In the genomic region with DNA sequence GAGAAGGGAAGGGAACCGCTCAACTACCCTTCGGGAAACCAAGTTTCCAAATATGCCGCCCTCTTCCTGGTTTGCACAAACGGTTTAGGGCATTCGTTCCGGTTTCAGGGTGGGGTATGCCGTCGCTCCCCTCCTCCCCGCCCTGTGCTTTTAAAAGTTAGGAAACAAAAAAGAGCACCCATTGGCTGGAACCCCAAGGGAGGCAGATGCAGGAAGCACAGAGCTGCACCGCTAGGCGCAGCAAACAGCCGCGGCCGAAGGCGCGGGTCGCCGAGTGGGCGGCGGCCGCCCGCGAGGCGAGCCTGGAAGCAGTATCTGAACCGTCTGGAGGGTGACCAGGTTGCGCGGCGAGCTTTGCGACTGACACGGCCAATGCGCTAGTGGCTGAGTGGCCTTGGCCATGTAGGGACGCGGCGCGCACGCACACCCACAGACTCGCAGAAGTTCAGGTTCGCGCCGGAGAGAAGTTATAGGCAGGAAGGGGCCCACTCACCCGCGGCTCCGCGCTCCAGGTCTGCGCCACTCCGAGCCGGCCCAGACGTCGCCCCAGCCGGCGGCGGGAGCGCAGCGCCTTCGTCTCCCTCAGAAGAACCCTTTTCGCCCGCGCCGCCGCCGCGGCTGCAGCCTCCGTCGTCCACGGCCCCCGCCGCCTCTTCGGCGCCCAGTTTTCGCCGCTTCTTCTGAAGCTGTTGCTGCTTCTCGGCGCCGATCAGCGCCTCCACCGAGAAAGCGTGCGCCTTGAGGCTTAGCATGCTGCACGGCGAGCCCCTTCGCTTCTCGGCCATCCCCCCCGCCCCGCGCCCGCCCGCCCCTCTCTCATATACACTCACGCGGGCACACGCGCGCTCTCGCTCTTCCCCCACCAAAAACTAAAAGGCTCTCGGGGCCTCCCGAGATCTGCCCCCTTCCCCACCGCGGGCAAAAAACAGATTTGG, we compare ENCODE assay signal across 8 cellular contexts. TPM values are rescaled to one million over a fixed set of nuclear protein-coding genes. Genes with fewer than 3 reads are reported as not detected.
DNase-seq lines count a peak whose midpoint lies in the region; TF ChIP-seq lines count a peak whose summit lies in the region.

No MANE protein-coding gene starts in this region.

- H3K27ac Mint-ChIP-seq in mesothelial cell of epicardium: peak overlapping the region; percentile 94

- DNase-seq in COLO668 (lab: John Stamatoyannopoulos, UW; ENCODE audit: unreplicated experiment): peak; percentile 30
- DNase-seq in NCI-H2227 treated with DMSO at 0.1 percent for 48 hours (lab: John Stamatoyannopoulos, UW): peak; percentile 25
- peak; percentile 71 to 85 for DNase-seq in dermis microvascular lymphatic vessel endothelial cell (ENCODE audit: low read depth in 2 of 2)
- peak; percentile 26 to 61 for DNase-seq in mesothelial cell of epicardium (ENCODE audit: low spot score in 2 of 2, unreplicated experiment in 2 of 2)
- no peak for DNase-seq in effector CD4-positive, alpha-beta T cell
- DNase-seq in stimulated activated CD4-positive, alpha-beta T cell treated with anti-CD3 and anti-CD28 coated beads, Interleukin-2, amount 100 ng/mL, for 48 hours: no peak
- no peak for DNase-seq in medulla oblongata (ENCODE audit: extremely low spot score)
- DNase-seq in NCI-H1694 treated with DMSO at 0.1 percent for 48 hours (lab: John Stamatoyannopoulos, UW): no peak

- peaks cover 16% of the 10 kb centered on the region for H3K4me1 Mint-ChIP-seq in mesothelial cell of epicardium

- H3K36me3 Mint-ChIP-seq in mesothelial cell of epicardium: no peaks in the 10 kb centered on the region

- peak overlapping the region; percentile 82 for H3K4me3 Mint-ChIP-seq in mesothelial cell of epicardium

- TF ChIP-seq CTCF in mesothelial cell of epicardium (IDR thresholded peaks at IDR 0.05; ENCODE audit: unreplicated experiment): no peak

- H3K27me3 Mint-ChIP-seq in mesothelial cell of epicardium (ENCODE audit: low read depth): peaks cover 90% of the 10 kb centered on the region

- no peaks in the 10 kb centered on the region for H3K9me3 Mint-ChIP-seq in mesothelial cell of epicardium

RNA-seq across cellular contexts. Expression of a gene that starts 0.7 kb away (rescaled TPM):
- total RNA-seq in dermis microvascular lymphatic vessel endothelial cell: 1.0 and 1.2 TPM in 2 replicates
- 10.1 to 13.2 TPM (median 12.8 TPM) in 3 replicates for total RNA-seq in mesothelial cell of epicardium

Comparison
In these comparisons a context has a peak if more than half of its experiments do, and no peak if none do; other contexts are left out.
1. DNase-seq: peak in COLO668 (single experiment), NCI-H2227 treated with DMSO at 0.1 percent for 48 hours (single experiment), dermis microvascular lymphatic vessel endothelial cell (2 of 2) and mesothelial cell of epicardium (2 of 2); none in effector CD4-positive, alpha-beta T cell (single experiment), stimulated activated CD4-positive, alpha-beta T cell treated with anti-CD3 and anti-CD28 coated beads, Interleukin-2, amount 100 ng/mL, for 48 hours (0 of 2), medulla oblongata (single experiment) and NCI-H1694 treated with DMSO at 0.1 percent for 48 hours (single experiment).